ENCODE assay signal across 12 cellular contexts in genomic region chr11:128238521-128239222, GRCh38.
DNase-seq lines count a peak whose midpoint lies in the region; ATAC-seq, FAIRE-seq and TF ChIP-seq lines count a peak whose summit lies in the region.
"Had no signal": no experiment of that assay in that cellular context is flagged by ENCODE, and none has a peak within 500 bp of the region (broad histone marks: within the 10 kb centered on the region; RNA-seq: fewer than 3 reads in every experiment).

No MANE protein-coding gene starts in this region.

- BruUV-seq in Calu3 (replicated peaks; lab: Mats Ljungman, UMichigan), result no TSS peak

- ATAC-seq in activated naive CD8-positive, alpha-beta T cell treated with anti-CD3 and anti-CD28 coated beads, Interleukin-2, amount 50 U/mL, for 24 hours, result peak; percentile 81
- ATAC-seq: foreskin keratinocyte had no signal

- H3K27ac Mint-ChIP-seq in IgD-negative memory B cell, result peak overlapping the region in 2 of 3 donors; percentile 80
- H3K27ac Mint-ChIP-seq in activated naive CD8-positive, alpha-beta T cell treated with anti-CD3 and anti-CD28 coated beads, Interleukin-2, amount 50 U/mL, for 24 hours, result peak overlapping the region; percentile 86
- no peak overlapping the region for H3K27ac Mint-ChIP-seq in Calu3 (ENCODE audit: unreplicated experiment)

- peaks cover 9 to 16% (median 14%) of the 10 kb centered on the region in 3 donors for H3K4me1 Mint-ChIP-seq in IgD-negative memory B cell
- peaks cover 43% of the 10 kb centered on the region for H3K4me1 Mint-ChIP-seq in activated naive CD8-positive, alpha-beta T cell treated with anti-CD3 and anti-CD28 coated beads, Interleukin-2, amount 50 U/mL, for 24 hours
- no peaks in the 10 kb centered on the region for H3K4me1 Mint-ChIP-seq in Calu3 (ENCODE audit: low read depth, unreplicated experiment)

- H3K36me3 Mint-ChIP-seq in IgD-negative memory B cell (no peaks in the 10 kb centered on the region), Calu3 (ENCODE audit: insufficient read depth, unreplicated experiment) (no peaks in the 10 kb centered on the region)
- no peaks in the 10 kb centered on the region for H3K36me3 Mint-ChIP-seq in activated naive CD8-positive, alpha-beta T cell treated with anti-CD3 and anti-CD28 coated beads, Interleukin-2, amount 50 U/mL, for 24 hours (ENCODE audit: low read depth)

- peak; percentile 58 for DNase-seq in CD1c-positive myeloid dendritic cell (ENCODE audit: extremely low spot score)
- no peak for DNase-seq in GM19239 (ENCODE audit: insufficient read length, low spot score)
- no peak for DNase-seq in activated naive CD8-positive, alpha-beta T cell treated with anti-CD3 and anti-CD28 coated beads, Interleukin-2, amount 50 U/mL, for 24 hours
- DNase-seq in kidney glomerular epithelial cell (lab: John Stamatoyannopoulos, UW), result no peak
- DNase-seq in NCI-H187 treated with DMSO at 0.1 percent for 48 hours (lab: John Stamatoyannopoulos, UW), result no peak
- DNase-seq in Calu3, result no peak
- DNase-seq in RKO (ENCODE audit: low spot score), result no peak
- DNase-seq: foreskin keratinocyte, NCI-H187, Right ventricle myocardium superior had no signal

- peak; percentile 4 for FAIRE-seq in GM19239 (lab: Jason Lieb, UNC)
- FAIRE-seq: H1 had no signal

- no peak for TF ChIP-seq CTCF in Calu3 (IDR thresholded peaks at IDR 0.05; ENCODE audit: unreplicated experiment)

- H3K27me3 Mint-ChIP-seq in IgD-negative memory B cell (no peaks in the 10 kb centered on the region), Calu3 (ENCODE audit: unreplicated experiment) (no peaks in the 10 kb centered on the region)
- no peaks in the 10 kb centered on the region for H3K27me3 Mint-ChIP-seq in activated naive CD8-positive, alpha-beta T cell treated with anti-CD3 and anti-CD28 coated beads, Interleukin-2, amount 50 U/mL, for 24 hours

- no peaks in the 10 kb centered on the region for H3K9me3 Mint-ChIP-seq in IgD-negative memory B cell
- H3K9me3 Mint-ChIP-seq in activated naive CD8-positive, alpha-beta T cell treated with anti-CD3 and anti-CD28 coated beads, Interleukin-2, amount 50 U/mL, for 24 hours, result no peaks in the 10 kb centered on the region
- H3K9me3 Mint-ChIP-seq in Calu3 (ENCODE audit: low read depth, unreplicated experiment), result no peaks in the 10 kb centered on the region

- CTCF ChIA-PET in Calu3 (lab: Charles Lee), result no interaction called here

- intact Hi-C loops in Calu3 (cut with micrococcal nuclease; ENCODE audit: unreplicated experiment), result no loop called here

- H3K4me3 Mint-ChIP-seq in IgD-negative memory B cell (peak overlapping the region in 3 of 4 donors; percentile 42 to 82 (median 81)), Calu3 (ENCODE audit: low read depth, unreplicated experiment) (no peak overlapping the region)
- H3K4me3 Mint-ChIP-seq in activated naive CD8-positive, alpha-beta T cell treated with anti-CD3 and anti-CD28 coated beads, Interleukin-2, amount 50 U/mL, for 24 hours, result peak overlapping the region; percentile 58
